ENCODE assay signal across 10 cellular contexts in the genomic region with DNA sequence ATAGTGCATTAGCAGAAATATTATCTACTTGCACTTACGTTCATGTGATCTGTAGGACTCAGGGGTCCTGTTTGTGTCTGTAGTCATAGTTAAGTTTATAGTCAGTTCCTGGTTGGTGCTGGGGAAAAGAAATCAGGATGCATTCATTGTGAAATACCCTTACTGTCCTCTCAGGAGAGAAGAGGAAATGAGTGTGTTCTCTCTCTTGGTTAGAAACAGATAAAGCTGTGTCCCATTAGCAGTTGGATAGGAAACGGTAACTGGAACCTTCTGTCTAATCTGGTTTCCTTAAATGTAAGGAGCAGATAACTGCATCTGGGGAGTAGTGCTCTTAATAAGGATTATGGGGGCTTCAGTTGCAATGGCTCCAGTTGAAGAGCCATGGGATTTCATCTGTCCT. TPM values are rescaled to one million over a fixed set of nuclear protein-coding genes. Genes with fewer than 3 reads are reported as not detected.
DNase-seq lines count a peak whose midpoint lies in the region; ATAC-seq and TF ChIP-seq lines count a peak whose summit lies in the region.
"Had no signal": no experiment of that assay in that cellular context is flagged by ENCODE, and none has a peak within 500 bp of the region (broad histone marks: within the 10 kb centered on the region; RNA-seq: fewer than 3 reads in every experiment).

No MANE protein-coding gene starts in this region.

- H3K4me3 ChIP-seq in RWPE2 (ENCODE audit: severe bottlenecking) (no peak overlapping the region), foreskin fibroblast (ENCODE audit: low read depth in 1 of 2, low read length in 2 of 2) (no peak overlapping the region)

- no peaks in the 10 kb centered on the region for H3K36me3 ChIP-seq in RWPE2 (ENCODE audit: low read depth)

- ATAC-seq in RWPE2 (ENCODE audit: low read depth) (peak; percentile 62), HG02571 (IDR thresholded peaks at IDR 0.05; ENCODE audit: unreplicated experiment) (no peak), HG03469 (IDR thresholded peaks at IDR 0.05; ENCODE audit: unreplicated experiment) (no peak)
- peak; percentile 36 for ATAC-seq in stimulated activated naive CD8-positive, alpha-beta T cell treated with anti-CD3 and anti-CD28 coated beads, Interleukin-15, Interleukin-2, amounts not matched to agents 100 U/mL and 50 U/mL, for 24 hours

- H3K4me1 Mint-ChIP-seq in HFFc6 (ENCODE audit: low read depth): peaks cover 88% of the 10 kb centered on the region

- H3K27ac Mint-ChIP-seq in HFFc6: peak overlapping the region; percentile 92

- H3K27me3 ChIP-seq in RWPE2 (ENCODE audit: insufficient read depth, poor library complexity, severe bottlenecking): no peaks in the 10 kb centered on the region

- H3K9me3 Mint-ChIP-seq in HFFc6: no peaks in the 10 kb centered on the region

- H3K36me3 Mint-ChIP-seq in HFFc6 (ENCODE audit: low read depth): peaks cover 8% of the 10 kb centered on the region; the same call in 1 of the 2 replicates

- no peaks in the 10 kb centered on the region for H3K27me3 Mint-ChIP-seq in HFFc6 (ENCODE audit: insufficient read depth)

- TF ChIP-seq CTCF in HFFc6 (IDR thresholded peaks at IDR 0.05): no peak
- TF ChIP-seq CTCF in RWPE2 (IDR thresholded peaks at IDR 0.05; ENCODE audit: poor library complexity, severe bottlenecking): no peak
- no peak for TF ChIP-seq CTCF in foreskin fibroblast (IDR thresholded peaks at IDR 0.05; ENCODE audit: low read depth, low read length)

- peak overlapping the region; percentile 97 for H3K27ac ChIP-seq in RWPE2 (ENCODE audit: poor library complexity, severe bottlenecking)

- no peaks in the 10 kb centered on the region for H3K9me3 ChIP-seq in RWPE2 (ENCODE audit: severe bottlenecking)

- H3K4me1 ChIP-seq in RWPE2 (ENCODE audit: insufficient read depth, poor library complexity, severe bottlenecking): peaks cover 56% of the 10 kb centered on the region

- peak overlapping the region; percentile 62 for H3K4me3 Mint-ChIP-seq in HFFc6

- peak; percentile 76 for DNase-seq in HFFc6
- DNase-seq in RWPE2 (ENCODE audit: low spot score): no peak
- peak; percentile 90 to 93 for DNase-seq in foreskin fibroblast
- no peak for DNase-seq in stimulated activated naive CD8-positive, alpha-beta T cell treated with anti-CD3 and anti-CD28 coated beads, Interleukin-15, Interleukin-2, amounts not matched to agents 100 U/mL and 50 U/mL, for 24 hours
- no peak for DNase-seq in NCI-H2081 treated with DMSO at 0.1 percent for 48 hours (lab: John Stamatoyannopoulos, UW)
- no peak for DNase-seq in DMS 273 (lab: John Stamatoyannopoulos, UW; ENCODE audit: unreplicated experiment)
- DNase-seq: activated gamma-delta T cell treated with Interleukin-2 at 50 U/mL for 16 hours, NCI-H774 had no signal

RNA-seq across cellular contexts. Expression of a gene that starts 8.9 kb away (rescaled TPM):
- 10 to 100 TPM; 22.3 to 31.2 (median 26.1) TPM for total RNA-seq in HFFc6 (2021; fragmentation: NEBNext Ultra II Directional; extraction: Animal tissue kit (Norgen Biotek cat#: 25700))

RNA-seq across cellular contexts. Expression of a gene that starts 9.6 kb away (rescaled TPM):
- 100 to 1,000 TPM in 5 of 6 experiments, 10 to 100 TPM in 1; 98.6 to 131 (median 117) TPM for total RNA-seq in HFFc6 (2021; fragmentation: NEBNext Ultra II Directional; extraction: Animal tissue kit (Norgen Biotek cat#: 25700))

Comparison
In these comparisons a context has a peak if more than half of its experiments do, and no peak if none do; other contexts are left out.
1. DNase-seq: peak in HFFc6 (single experiment) and foreskin fibroblast (2 of 2); none in RWPE2 (single experiment), stimulated activated naive CD8-positive, alpha-beta T cell treated with anti-CD3 and anti-CD28 coated beads, Interleukin-15, Interleukin-2, amounts not matched to agents 100 U/mL and 50 U/mL, for 24 hours (single experiment), NCI-H2081 treated with DMSO at 0.1 percent for 48 hours (single experiment) and DMS 273 (single experiment).
2. ATAC-seq: peak in RWPE2 (single experiment) and stimulated activated naive CD8-positive, alpha-beta T cell treated with anti-CD3 and anti-CD28 coated beads, Interleukin-15, Interleukin-2, amounts not matched to agents 100 U/mL and 50 U/mL, for 24 hours (single experiment); none in HG02571 (single experiment) and HG03469 (single experiment).